8 cellular contexts compared by ENCODE assay signal in the genomic region with DNA sequence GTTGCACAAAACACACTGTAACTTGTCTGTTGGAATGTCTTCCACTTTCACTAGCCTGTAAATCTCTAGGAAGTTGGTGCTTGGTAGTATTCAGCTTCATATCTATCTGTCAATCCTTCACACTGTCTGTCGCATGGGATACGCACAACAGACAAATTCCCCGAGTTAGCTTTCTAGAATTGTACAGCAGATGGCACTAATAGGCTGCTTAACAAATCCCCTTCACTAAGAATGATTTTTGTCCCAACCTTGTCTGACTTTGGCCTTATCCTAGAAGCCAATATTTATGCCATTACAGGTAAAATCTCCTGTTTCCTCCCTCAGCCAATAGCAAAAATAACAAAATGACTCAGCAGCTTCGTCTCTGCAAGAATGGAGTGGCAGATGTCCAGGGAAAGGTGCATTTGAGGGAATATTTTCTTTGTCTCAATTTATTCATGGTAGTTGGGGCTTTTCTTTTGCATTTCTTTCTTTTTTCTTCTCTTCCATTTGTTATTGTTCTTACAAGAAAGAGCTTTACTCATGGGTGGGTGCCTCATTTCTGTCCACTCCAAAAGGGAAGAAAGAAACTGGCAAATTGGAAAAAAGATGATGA. TPM values are rescaled to one million over a fixed set of nuclear protein-coding genes. Genes with fewer than 3 reads are reported as not detected.
DNase-seq lines count a peak whose midpoint lies in the region; ATAC-seq, FAIRE-seq and TF ChIP-seq lines count a peak whose summit lies in the region.

No MANE protein-coding gene starts in this region.

- no peak overlapping the region for H3K27ac ChIP-seq in OCI-LY7 (ENCODE audit: low read depth, low read length, poor library complexity, severe bottlenecking)
- H3K27ac ChIP-seq in endothelial cell of umbilical vein (ENCODE audit: insufficient read depth, low read depth, low read length): no peak overlapping the region
- H3K27ac ChIP-seq in osteoblast (ENCODE audit: low read depth, low read length): no peak overlapping the region

- in situ Hi-C loops in GM13976 (cut with MboI; ENCODE audit: low sequenced_read_pairs, unreplicated experiment): no loop called here

- intact Hi-C loops in OCI-LY7 (cut with micrococcal nuclease; ENCODE audit: unreplicated experiment): loop anchor here (1.0 kb wide), 2 partner anchors 47 to 168 kb away; no protein-coding TSS in a partner anchor
- intact Hi-C loops in endothelial cell of umbilical vein (cut with micrococcal nuclease): loop anchor here (1.0 to 2.0 kb wide), 3 partner anchors 47 to 271 kb away; no protein-coding TSS in a partner anchor

- no peak overlapping the region for H3K4me3 ChIP-seq in OCI-LY7 (ENCODE audit: low read depth, low read length, poor library complexity, severe bottlenecking)
- no peak overlapping the region for H3K4me3 ChIP-seq in endothelial cell of umbilical vein (replicated peaks in 1 of 3; ENCODE audit: insufficient read depth in 1 of 3, low read depth in 1 of 3, low read length in 3 of 3)
- no peak overlapping the region for H3K4me3 ChIP-seq in osteoblast (ENCODE audit: insufficient read depth, low read length)

- no peaks in the 10 kb centered on the region for H3K9me2 ChIP-seq in OCI-LY7 (ENCODE audit: insufficient read depth, low read length)

- H3K9me1 ChIP-seq in endothelial cell of umbilical vein (replicated peaks; ENCODE audit: control insufficient read depth, extremely low read depth, insufficient read depth, low read length): no peaks in the 10 kb centered on the region

- H3K79me2 ChIP-seq in OCI-LY7 (ENCODE audit: insufficient read depth, low read depth, low read length) (peaks cover 21% of the 10 kb centered on the region), endothelial cell of umbilical vein (ENCODE audit: control insufficient read depth, insufficient read depth, low read length) (peaks cover 11% of the 10 kb centered on the region), osteoblast (ENCODE audit: insufficient read depth, low read length) (peaks cover 59% of the 10 kb centered on the region)

- FAIRE-seq in endothelial cell of umbilical vein (lab: Jason Lieb, UNC) (peak; percentile 58), HTR-8/SVneo (lab: Jason Lieb, UNC) (no peak)

- POLR2A ChIA-PET in OCI-LY7 (lab: Charles Lee) (interaction anchor here (1.4 kb wide), 1 partner anchor 47 kb away, joined by 4 read pairs; no protein-coding TSS in a partner anchor), endothelial cell of umbilical vein (lab: Charles Lee) (no interaction called here)

- H3K27me3 ChIP-seq in endothelial cell of umbilical vein (ENCODE audit: control insufficient read depth in 2 of 2, insufficient read depth in 2 of 2, low read length in 2 of 2) (no peaks in the 10 kb centered on the region), osteoblast (ENCODE audit: insufficient read depth, low read length) (no peaks in the 10 kb centered on the region)

- DNase-seq in CD1c-positive myeloid dendritic cell (ENCODE audit: extremely low spot score) (peak; percentile 60), GM13976 (ENCODE audit: low spot score) (no peak), OCI-LY7 (ENCODE audit: low spot score) (peak; percentile 58), endothelial cell of umbilical vein (ENCODE audit: low read depth, low spot score) (peak; percentile 67), osteoblast (ENCODE audit: insufficient read length, low spot score, missing footprints) (peak; percentile 84), HTR-8/SVneo (ENCODE audit: insufficient read length, low spot score) (no peak)

- no peaks in the 10 kb centered on the region; the same call in 1 of the 2 replicates for H3K36me3 ChIP-seq in OCI-LY7 (ENCODE audit: insufficient read depth, low read length)
- H3K36me3 ChIP-seq in endothelial cell of umbilical vein (ENCODE audit: control insufficient read depth in 2 of 2, extremely low read depth in 1 of 2, insufficient read depth in 2 of 2, low read length in 2 of 2): no peaks in the 10 kb centered on the region
- H3K36me3 ChIP-seq in osteoblast (ENCODE audit: insufficient read depth, low read length): peaks cover 3% of the 10 kb centered on the region

- CTCF ChIA-PET in OCI-LY7 (lab: Charles Lee; ENCODE audit: unreplicated experiment) (interaction anchor here (0.6 to 1.1 kb wide), 2 partner anchors 43 to 45 kb away, joined by 3 to 6 read pairs; no protein-coding TSS in a partner anchor), endothelial cell of umbilical vein (lab: Charles Lee) (interaction anchor here (0.8 to 6.9 kb wide), 10 partner anchors 15 to 305 kb away, joined by 3 to 152 read pairs (median 8); a partner anchor contains a TSS)

- no TSS peak for BruUV-seq in OCI-LY7 (replicated peaks; lab: Mats Ljungman, UMichigan)
- no TSS peak for BruUV-seq in endothelial cell of umbilical vein (replicated peaks; lab: Mats Ljungman, UMichigan)

- H3K4me2 ChIP-seq in OCI-LY7 (ENCODE audit: low read length) (peak overlapping the region; percentile 7; the same call in 1 of the 2 replicates), endothelial cell of umbilical vein (ENCODE audit: insufficient read depth, low read length) (no peak overlapping the region), osteoblast (ENCODE audit: insufficient read depth, low read length) (no peak overlapping the region)

- dilution Hi-C loops in endothelial cell of umbilical vein (cut with MboI; ENCODE audit: extremely low pct_ligation_motif_present, low sequenced_read_pairs): no loop called here

- peaks cover 28% of the 10 kb centered on the region for H3K4me1 ChIP-seq in OCI-LY7 (ENCODE audit: insufficient read depth, low read length, poor library complexity, severe bottlenecking)
- peaks cover 8% of the 10 kb centered on the region for H3K4me1 ChIP-seq in endothelial cell of umbilical vein (ENCODE audit: control insufficient read depth, extremely low read depth, insufficient read depth, low read length)
- H3K4me1 ChIP-seq in osteoblast (ENCODE audit: insufficient read depth, low read length): peaks cover 11% of the 10 kb centered on the region

- TF ChIP-seq POLR2A in endothelial cell of umbilical vein (IDR thresholded peaks at IDR 0.05; ENCODE audit: low read depth, low read length): no peak

- H3K9ac ChIP-seq in endothelial cell of umbilical vein (replicated peaks; ENCODE audit: extremely low read depth, insufficient read depth, low read length): no peak overlapping the region

- peak; percentile 41 for TF ChIP-seq CTCF in GM13976 (IDR thresholded peaks at IDR 0.05; ENCODE audit: borderline replicate concordance, control extremely low read depth, extremely low read depth, insufficient read depth, missing control alignments)
- peak; percentile 81 for TF ChIP-seq CTCF in OCI-LY7 (conservative IDR thresholded peaks at IDR 0.05; ENCODE audit: low read length)
- peak; percentile 37 to 49 for TF ChIP-seq CTCF in endothelial cell of umbilical vein (IDR thresholded peaks at IDR 0.05; ENCODE audit: extremely low read depth in 1 of 2, insufficient read depth in 1 of 2, low read depth in 1 of 2, low read length in 2 of 2)
- TF ChIP-seq CTCF in osteoblast (IDR thresholded peaks at IDR 0.05; ENCODE audit: extremely low read depth, low read depth, low read length): peak; percentile 56

- ATAC-seq in GM18867 (IDR thresholded peaks at IDR 0.05; ENCODE audit: unreplicated experiment) (no peak), GM19324 (IDR thresholded peaks at IDR 0.05; ENCODE audit: low FRiP score, unreplicated experiment) (no peak)

- H3K9me3 ChIP-seq in OCI-LY7 (ENCODE audit: low read length): no peaks in the 10 kb centered on the region
- no peaks in the 10 kb centered on the region for H3K9me3 ChIP-seq in endothelial cell of umbilical vein (replicated peaks; ENCODE audit: control insufficient read depth, insufficient read depth, low read length)
- H3K9me3 ChIP-seq in osteoblast (ENCODE audit: low read depth, low read length): no peaks in the 10 kb centered on the region

- H2AFZ ChIP-seq in OCI-LY7 (ENCODE audit: low read length): no peak overlapping the region
- no peak overlapping the region for H2AFZ ChIP-seq in endothelial cell of umbilical vein (ENCODE audit: low read depth, low read length)
- H2AFZ ChIP-seq in osteoblast (ENCODE audit: low read length): peak overlapping the region; percentile 5

- H4K20me1 ChIP-seq in OCI-LY7 (ENCODE audit: insufficient read depth, low read length): no peaks in the 10 kb centered on the region
- H4K20me1 ChIP-seq in endothelial cell of umbilical vein (replicated peaks; ENCODE audit: control insufficient read depth, extremely low read depth, insufficient read depth, low read length): no peaks in the 10 kb centered on the region
- H4K20me1 ChIP-seq in osteoblast (ENCODE audit: insufficient read depth, low read length): peaks cover 22% of the 10 kb centered on the region

RNA-seq across cellular contexts. Expression of a gene that starts 3.1 kb away (rescaled TPM):
- 23.8 and 27.7 TPM in 2 replicates for total RNA-seq in OCI-LY7 (2014; rRNA removed; shearing (Covaris generic))
- total RNA-seq in OCI-LY7 (2022) (26.7 and 28.0 TPM in 2 replicates), endothelial cell of umbilical vein (25.1 and 25.2 TPM in 2 replicates), osteoblast (15.2 and 18.3 TPM in 2 replicates)
- polyA plus RNA-seq in endothelial cell of umbilical vein: 38.1 and 45.2 TPM in 2 replicates
- 48.7 and 50.7 TPM in 2 replicates for polyA plus RNA-seq in endothelial cell of umbilical vein (2011; cell fraction: cytosol; rRNA removed)
- 19.2 and 21.8 TPM in 2 replicates for polyA plus RNA-seq in endothelial cell of umbilical vein (2011; cell fraction: nucleus; rRNA removed)
- polyA plus RNA-seq in endothelial cell of umbilical vein (2012): 28.9 and 29.4 TPM in 2 replicates
- polyA minus RNA-seq in endothelial cell of umbilical vein: 18.1 and 21.1 TPM in 2 replicates
- 9.7 TPM for polyA minus RNA-seq in endothelial cell of umbilical vein (2011; cell fraction: cytosol; rRNA and poly(A)+ RNA removed)
- 1.8 and 3.8 TPM in 2 replicates for polyA minus RNA-seq in endothelial cell of umbilical vein (2011; cell fraction: nucleus; rRNA and poly(A)+ RNA removed)

RNA-seq across cellular contexts. Expression of a gene that starts 3.4 kb away (rescaled TPM):
- 16.3 and 19.4 TPM in 2 replicates for total RNA-seq in OCI-LY7 (2014; rRNA removed; shearing (Covaris generic))
- 13.9 and 15.8 TPM in 2 replicates for total RNA-seq in OCI-LY7 (2022)
- 4.5 and 4.8 TPM in 2 replicates for total RNA-seq in endothelial cell of umbilical vein
- polyA plus RNA-seq in endothelial cell of umbilical vein: 2.1 and 2.2 TPM in 2 replicates
- 2.4 and 2.5 TPM in 2 replicates for polyA plus RNA-seq in endothelial cell of umbilical vein (2011; cell fraction: cytosol; rRNA removed)
- 5.5 and 6.6 TPM in 2 replicates for polyA plus RNA-seq in endothelial cell of umbilical vein (2011; cell fraction: nucleus; rRNA removed)
- polyA plus RNA-seq in endothelial cell of umbilical vein (2012): 1.4 and 2.6 TPM in 2 replicates
- polyA minus RNA-seq in endothelial cell of umbilical vein: 5.9 and 6.6 TPM in 2 replicates
- polyA minus RNA-seq in endothelial cell of umbilical vein (2011; cell fraction: cytosol; rRNA and poly(A)+ RNA removed): 8.5 TPM
- polyA minus RNA-seq in endothelial cell of umbilical vein (2011; cell fraction: nucleus; rRNA and poly(A)+ RNA removed): 4.9 and 7.8 TPM in 2 replicates
- total RNA-seq in osteoblast: 1.8 TPM in 2 replicates

RNA-seq across cellular contexts. Expression of a gene that starts 44.2 kb away (rescaled TPM):
- 0.98 and 1.0 TPM in 2 replicates for total RNA-seq in OCI-LY7 (2014; rRNA removed; shearing (Covaris generic))
- 3.9 and 4.0 TPM in 2 replicates for total RNA-seq in OCI-LY7 (2022)
- total RNA-seq in endothelial cell of umbilical vein: 6.3 and 7.0 TPM in 2 replicates
- 2.8 TPM in 2 replicates for polyA plus RNA-seq in endothelial cell of umbilical vein
- 2.4 and 2.5 TPM in 2 replicates for polyA plus RNA-seq in endothelial cell of umbilical vein (2011; cell fraction: cytosol; rRNA removed)
- 1.3 and 1.6 TPM in 2 replicates for polyA plus RNA-seq in endothelial cell of umbilical vein (2011; cell fraction: nucleus; rRNA removed)
- polyA plus RNA-seq in endothelial cell of umbilical vein (2012): 5.0 and 6.7 TPM in 2 replicates
- polyA minus RNA-seq in endothelial cell of umbilical vein: 4.8 and 5.1 TPM in 2 replicates
- polyA minus RNA-seq in endothelial cell of umbilical vein (2011; cell fraction: cytosol; rRNA and poly(A)+ RNA removed): 5.5 TPM
- polyA minus RNA-seq in endothelial cell of umbilical vein (2011; cell fraction: nucleus; rRNA and poly(A)+ RNA removed): 1.3 and 1.5 TPM in 2 replicates
- 0.36 and 0.88 TPM in 2 replicates for total RNA-seq in osteoblast

Comparison
In these comparisons a context has a peak if more than half of its experiments do, and no peak if none do; other contexts are left out.
1. DNase-seq: peak in CD1c-positive myeloid dendritic cell (single experiment), OCI-LY7 (single experiment), endothelial cell of umbilical vein (single experiment) and osteoblast (single experiment); none in GM13976 (single experiment) and HTR-8/SVneo (single experiment).
2. Peak in every context shown above with its lines, with median percentiles within 50 percentile points of each other: CTCF ChIP-seq.